In the genomic region with DNA sequence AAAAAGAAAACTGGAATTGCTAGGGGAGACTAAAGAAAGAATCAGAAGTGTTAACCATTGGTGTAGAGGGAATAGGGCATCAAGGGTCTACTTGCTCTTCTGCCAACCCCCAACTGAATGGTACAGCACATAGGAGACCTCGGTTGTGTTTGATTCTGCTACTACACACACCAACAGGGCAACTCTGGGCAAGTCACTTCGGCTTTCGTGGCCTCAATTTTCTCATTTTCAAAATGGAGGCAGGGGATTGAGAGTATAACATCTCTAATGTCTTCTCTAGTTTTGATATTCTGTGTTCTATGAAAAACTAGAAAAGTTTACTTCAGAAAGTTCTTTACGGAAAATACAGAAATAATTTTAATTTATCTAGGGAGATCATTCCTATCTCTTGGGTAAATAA, we compare ENCODE assay signal across 14 cellular contexts.
DNase-seq lines count a peak whose midpoint lies in the region; ATAC-seq and TF ChIP-seq lines count a peak whose summit lies in the region.
"Had no signal": no experiment of that assay in that cellular context is flagged by ENCODE, and none has a peak within 500 bp of the region (broad histone marks: within the 10 kb centered on the region; RNA-seq: fewer than 3 reads in every experiment).

No MANE protein-coding gene starts in this region.

- TF ChIP-seq POLR2A in uterus (IDR thresholded peaks at IDR 0.05) = no peak

- H3K4me3 ChIP-seq in left ventricle myocardium inferior = no peak overlapping the region
- H3K4me3 ChIP-seq in esophagus (ENCODE audit: low read depth in 1 of 2, low read length in 2 of 2) = no peak overlapping the region
- no peak overlapping the region for H3K4me3 ChIP-seq in uterus

- no peaks in the 10 kb centered on the region for H3K27me3 ChIP-seq in left ventricle myocardium inferior (ENCODE audit: low read depth)
- no peaks in the 10 kb centered on the region for H3K27me3 ChIP-seq in esophagus (ENCODE audit: control insufficient read depth in 1 of 2, insufficient read depth in 2 of 2, low read length in 2 of 2)
- H3K27me3 ChIP-seq in uterus = no peaks in the 10 kb centered on the region

- ATAC-seq in left cardiac atrium = no peak
- ATAC-seq: CD8-positive, alpha-beta T cell had no signal

- no peak for TF ChIP-seq CTCF in left ventricle myocardium inferior (IDR thresholded peaks at IDR 0.05; ENCODE audit: borderline replicate concordance)
- TF ChIP-seq CTCF in progenitor cell of endocrine pancreas (IDR thresholded peaks at IDR 0.05; ENCODE audit: unreplicated experiment) = no peak
- no peak for TF ChIP-seq CTCF in uterus (IDR thresholded peaks at IDR 0.05)

- H3K4me1 ChIP-seq in left ventricle myocardium inferior (peaks cover 78% of the 10 kb centered on the region), esophagus (ENCODE audit: control insufficient read depth in 2 of 2, insufficient read depth in 2 of 2, low read length in 1 of 2) (peaks cover 0 to 4% of the 10 kb centered on the region in 2 donors), uterus (peaks cover 0 to 14% of the 10 kb centered on the region in 2 donors)

- H3K27ac Mint-ChIP-seq in progenitor cell of endocrine pancreas = no peak overlapping the region
- H3K27ac Mint-ChIP-seq: CD8-positive, alpha-beta T cell had no signal

- H3K9me3 Mint-ChIP-seq in progenitor cell of endocrine pancreas (ENCODE audit: low read depth) = no peaks in the 10 kb centered on the region
- H3K9me3 Mint-ChIP-seq: CD8-positive, alpha-beta T cell had no signal

- peaks cover 46% of the 10 kb centered on the region for H3K4me1 Mint-ChIP-seq in progenitor cell of endocrine pancreas (ENCODE audit: low read depth)

- H3K36me3 Mint-ChIP-seq in progenitor cell of endocrine pancreas (ENCODE audit: insufficient read depth) = peaks cover 20% of the 10 kb centered on the region
- H3K36me3 Mint-ChIP-seq: CD8-positive, alpha-beta T cell had no signal

- H3K9me3 ChIP-seq in left ventricle myocardium inferior (replicated peaks) (no peaks in the 10 kb centered on the region), esophagus (ENCODE audit: control insufficient read depth in 2 of 2, insufficient read depth in 1 of 2, low read depth in 1 of 2, low read length in 1 of 2) (no peaks in the 10 kb centered on the region), uterus (no peaks in the 10 kb centered on the region)

- peak overlapping the region; percentile 37 for H3K4me3 Mint-ChIP-seq in progenitor cell of endocrine pancreas (ENCODE audit: low read depth)
- H3K4me3 Mint-ChIP-seq: CD8-positive, alpha-beta T cell had no signal

- H3K27ac ChIP-seq in left ventricle myocardium inferior (replicated peaks) (peak overlapping the region; percentile 92), esophagus (ENCODE audit: low read depth in 2 of 2, low read length in 1 of 2) (peak overlapping the region; percentile 63 to 75), uterus (peak overlapping the region; percentile 83 to 95)

- H3K36me3 ChIP-seq in left ventricle myocardium inferior (no peaks in the 10 kb centered on the region), esophagus (ENCODE audit: control insufficient read depth in 2 of 2, insufficient read depth in 2 of 2, low read length in 1 of 2) (no peaks in the 10 kb centered on the region), uterus (no peaks in the 10 kb centered on the region)

- H3K27me3 Mint-ChIP-seq in progenitor cell of endocrine pancreas = no peaks in the 10 kb centered on the region

- WGBS in esophagus, 2 donors = 83% methylated on average over 4 of the region's 4 CpGs

- intact Hi-C loops in left ventricle myocardium inferior (cut with micrococcal nuclease) (loop anchor here (5.0 kb wide), 2 partner anchors 124 to 229 kb away; no protein-coding TSS in a partner anchor), left cardiac atrium (cut with DNase I) (loop anchor here in 1 of 2 donors (5.0 kb wide), 1 partner anchor 124 kb away; no protein-coding TSS in a partner anchor), uterus (cut with DNase I; ENCODE audit: low total_unique reads) (no loop called here)

- no peak for DNase-seq in left ventricle myocardium inferior
- DNase-seq in left cardiac atrium = no peak
- DNase-seq in progenitor cell of endocrine pancreas (ENCODE audit: low spot score, unreplicated experiment) = no peak
- no peak for DNase-seq in uterus
- DNase-seq in dedifferentiated amniotic fluid mesenchymal stem cell (ENCODE audit: extremely low spot score) = no peak
- no peak for DNase-seq in NCI-H2107 (lab: John Stamatoyannopoulos, UW)
- no peak for DNase-seq in MV-4-11 (lab: John Stamatoyannopoulos, UW)
- DNase-seq: activated CD4-positive, alpha-beta T cell treated with anti-CD3 and anti-CD28 coated beads for 4 hours; activated T-cell treated with anti-CD3 and anti-CD28 coated beads, Interleukin-2, amount 50 U/mL, for 1 hour; CD8-positive, alpha-beta T cell; cortex of kidney; NCI-H526 treated with DMSO at 0.1 percent for 48 hours; nucleus accumbens had no signal
